29 cellular contexts compared by ENCODE assay signal in genomic region chr1:198806861-198807260, GRCh38.
"Had no signal": no experiment of that assay in that cellular context is flagged by ENCODE, and none has a peak within 500 bp of the region (broad histone marks: within the 10 kb centered on the region; RNA-seq: fewer than 3 reads in every experiment).

No MANE protein-coding gene starts in this region.

- H3K36me3 ChIP-seq: stomach, suprapubic skin, thoracic aorta, thyroid gland, tibial artery, tibial nerve, transverse colon, upper lobe of left lung, upper lobe of right lung, uterus, vagina had no signal

- H3K4me3 Mint-ChIP-seq: stimulated activated effector memory CD8-positive, alpha-beta T cell treated with anti-CD3 and anti-CD28 coated beads, Interleukin-12 subunit alpha, Interleukin-12 subunit beta, amount 100 ng/mL, for 72 hours; stimulated activated memory B cell treated with anti-CD40 and anti-IgM and Interleukin-4, amounts not matched to agents 10 μg/mL and 1 μg/mL and 100 μg/mL, for 72 hours; stimulated activated naive B cell treated with anti-CD40 and anti-IgM and Interleukin-4, amounts not matched to agents 10 μg/mL and 1 μg/mL and 100 μg/mL, for 72 hours; stimulated activated naive CD8-positive, alpha-beta T cell treated with anti-CD3 and anti-CD28 coated beads, Interleukin-15, amount 100 ng/mL, for 72 hours; stimulated activated naive CD8-positive, alpha-beta T cell treated with anti-CD3 and anti-CD28 coated beads, Interleukin-15, Interleukin-2, amounts not matched to agents 100 ng/mL and 50 ng/mL, for 24 hours; type B pancreatic cell had no signal

- ATAC-seq: stimulated activated effector memory CD8-positive, alpha-beta T cell treated with anti-CD3 and anti-CD28 coated beads, Interleukin-12 subunit alpha, Interleukin-12 subunit beta, amount 100 ng/mL, for 72 hours; stimulated activated memory B cell treated with anti-CD40 and anti-IgM and Interleukin-4, amounts not matched to agents 10 μg/mL and 1 μg/mL and 100 μg/mL, for 72 hours; stimulated activated naive B cell treated with anti-CD40 and anti-IgM and Interleukin-4, amounts not matched to agents 10 μg/mL and 1 μg/mL and 100 μg/mL, for 72 hours; stimulated activated naive CD8-positive, alpha-beta T cell treated with anti-CD3 and anti-CD28 coated beads, Interleukin-15, amount 100 ng/mL, for 72 hours; stimulated activated naive CD8-positive, alpha-beta T cell treated with anti-CD3 and anti-CD28 coated beads, Interleukin-15, Interleukin-2, amounts not matched to agents 100 U/mL and 50 U/mL, for 24 hours; upper lobe of right lung had no signal

- H3K27ac Mint-ChIP-seq: stimulated activated effector memory CD8-positive, alpha-beta T cell treated with anti-CD3 and anti-CD28 coated beads, Interleukin-12 subunit alpha, Interleukin-12 subunit beta, amount 100 ng/mL, for 72 hours; stimulated activated memory B cell treated with anti-CD40 and anti-IgM and Interleukin-4, amounts not matched to agents 10 μg/mL and 1 μg/mL and 100 μg/mL, for 72 hours; stimulated activated naive B cell treated with anti-CD40 and anti-IgM and Interleukin-4, amounts not matched to agents 10 μg/mL and 1 μg/mL and 100 μg/mL, for 72 hours; stimulated activated naive CD8-positive, alpha-beta T cell treated with anti-CD3 and anti-CD28 coated beads, Interleukin-15, amount 100 ng/mL, for 72 hours; stimulated activated naive CD8-positive, alpha-beta T cell treated with anti-CD3 and anti-CD28 coated beads, Interleukin-15, Interleukin-2, amounts not matched to agents 100 ng/mL and 50 ng/mL, for 24 hours; type B pancreatic cell had no signal

- H3K4me3 ChIP-seq: stomach, suprapubic skin, testis, thoracic aorta, thyroid gland, tibial artery, tibial nerve, transverse colon, upper lobe of left lung, upper lobe of right lung, uterus, vagina had no signal

- H3K4me1 ChIP-seq: stomach, suprapubic skin, testis, thyroid gland, tibial artery, tibial nerve, transverse colon, upper lobe of left lung, upper lobe of right lung, uterus, vagina had no signal

- FAIRE-seq: urothelium cell line had no signal

- H3K36me3 Mint-ChIP-seq: stimulated activated effector memory CD8-positive, alpha-beta T cell treated with anti-CD3 and anti-CD28 coated beads, Interleukin-12 subunit alpha, Interleukin-12 subunit beta, amount 100 ng/mL, for 72 hours; stimulated activated memory B cell treated with anti-CD40 and anti-IgM and Interleukin-4, amounts not matched to agents 10 μg/mL and 1 μg/mL and 100 μg/mL, for 72 hours; stimulated activated naive B cell treated with anti-CD40 and anti-IgM and Interleukin-4, amounts not matched to agents 10 μg/mL and 1 μg/mL and 100 μg/mL, for 72 hours had no signal

- H3K9me3 Mint-ChIP-seq: stimulated activated effector memory CD8-positive, alpha-beta T cell treated with anti-CD3 and anti-CD28 coated beads, Interleukin-12 subunit alpha, Interleukin-12 subunit beta, amount 100 ng/mL, for 72 hours; stimulated activated memory B cell treated with anti-CD40 and anti-IgM and Interleukin-4, amounts not matched to agents 10 μg/mL and 1 μg/mL and 100 μg/mL, for 72 hours had no signal

- H3K4me1 Mint-ChIP-seq: stimulated activated effector memory CD8-positive, alpha-beta T cell treated with anti-CD3 and anti-CD28 coated beads, Interleukin-12 subunit alpha, Interleukin-12 subunit beta, amount 100 ng/mL, for 72 hours; stimulated activated memory B cell treated with anti-CD40 and anti-IgM and Interleukin-4, amounts not matched to agents 10 μg/mL and 1 μg/mL and 100 μg/mL, for 72 hours; stimulated activated naive B cell treated with anti-CD40 and anti-IgM and Interleukin-4, amounts not matched to agents 10 μg/mL and 1 μg/mL and 100 μg/mL, for 72 hours; stimulated activated naive CD8-positive, alpha-beta T cell treated with anti-CD3 and anti-CD28 coated beads, Interleukin-15, amount 100 ng/mL, for 72 hours had no signal

- H3K27me3 Mint-ChIP-seq: stimulated activated naive CD8-positive, alpha-beta T cell treated with anti-CD3 and anti-CD28 coated beads, Interleukin-15, amount 100 ng/mL, for 72 hours; stimulated activated naive CD8-positive, alpha-beta T cell treated with anti-CD3 and anti-CD28 coated beads, Interleukin-15, Interleukin-2, amounts not matched to agents 100 ng/mL and 50 ng/mL, for 24 hours; type B pancreatic cell had no signal

- DNase-seq: stimulated activated CD4-positive, alpha-beta T cell treated with anti-CD3 and anti-CD28 coated beads, Interleukin-2, amount 100 ng/mL, for 48 hours; stimulated activated CD4-positive, alpha-beta T cell treated with anti-CD3 and anti-CD28 coated beads, Interleukin-4, amount 100 ng/mL, for 1 hour; stimulated activated CD4-positive, alpha-beta T cell treated with anti-CD3 and anti-CD28 coated beads, Interleukin-4, amount 100 ng/mL, for 24 hours; stimulated activated CD4-positive, alpha-beta T cell treated with anti-CD3 and anti-CD28 coated beads, Interleukin-4, amount 100 ng/mL, for 4 hours; stimulated activated CD8-positive, alpha-beta memory T cell treated with anti-CD3 and anti-CD28 coated beads, Interleukin-4, amount 100 ng/mL, for 48 hours; stimulated activated naive B cell treated with anti-CD40 and anti-IgM and Interleukin-4, amounts not matched to agents 10 μg/mL and 1 μg/mL and 100 μg/mL, for 72 hours; stimulated activated naive CD4-positive, alpha-beta T cell; stimulated activated naive CD4-positive, alpha-beta T cell treated with Interleukin-2 at 50 U/mL for 16 hours; stimulated activated naive CD8-positive, alpha-beta T cell treated with anti-CD3 and anti-CD28 coated beads, Interleukin-15, amount 100 ng/mL, for 72 hours; stimulated activated naive CD8-positive, alpha-beta T cell treated with anti-CD3 and anti-CD28 coated beads, Interleukin-15, Interleukin-2, amounts not matched to agents 100 U/mL and 50 U/mL, for 24 hours; stomach; substantia nigra; testis; thyroid gland; tibial artery; transverse colon; trophoblast cell; upper lobe of left lung; upper lobe of right lung; uterus had no signal

- H3K9me3 ChIP-seq: suprapubic skin, testis, thoracic aorta, thyroid gland, tibial artery, tibial nerve, transverse colon, upper lobe of left lung, upper lobe of right lung, uterus, vagina had no signal

- H3K27ac ChIP-seq: stomach, suprapubic skin, testis, thoracic aorta, thyroid gland, tibial artery, tibial nerve, transverse colon, upper lobe of left lung, upper lobe of right lung, uterus, vagina had no signal

- H3K27me3 ChIP-seq: stomach, suprapubic skin, testis, thyroid gland, tibial artery, tibial nerve, transverse colon, upper lobe of left lung, upper lobe of right lung, uterus, vagina had no signal
